21 cellular contexts compared by ENCODE assay signal in the genomic region with DNA sequence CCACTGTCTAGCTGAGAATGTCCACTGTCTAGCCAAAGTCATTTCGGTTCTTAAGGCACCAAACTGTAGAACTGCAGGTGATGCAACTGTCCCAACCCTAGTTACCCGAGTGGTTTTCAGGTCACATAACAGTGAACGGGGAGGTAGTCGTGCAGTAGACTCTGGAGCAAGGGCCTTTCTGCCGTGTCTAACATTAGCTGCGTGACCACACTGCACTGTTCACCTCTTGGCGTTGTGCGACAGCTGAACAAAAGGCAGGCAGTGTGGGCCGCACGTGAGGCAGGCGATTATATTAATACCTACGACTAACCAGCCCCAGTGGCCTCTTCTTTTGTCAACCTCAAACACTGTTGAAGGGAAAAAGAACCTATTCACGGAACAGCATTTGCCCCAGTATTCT. TPM values are rescaled to one million over a fixed set of nuclear protein-coding genes. Genes with fewer than 3 reads are reported as not detected.
DNase-seq lines count a peak whose midpoint lies in the region; TF ChIP-seq lines count a peak whose summit lies in the region.
"Had no signal": no experiment of that assay in that cellular context is flagged by ENCODE, and none has a peak within 500 bp of the region (broad histone marks: within the 10 kb centered on the region; RNA-seq: fewer than 3 reads in every experiment).

No MANE protein-coding gene starts in this region.

- DNase-seq in NCI-H82 (lab: John Stamatoyannopoulos, UW): peak; percentile 44
- DNase-seq in NCI-H82 treated with DMSO at 0.1 percent for 48 hours (lab: John Stamatoyannopoulos, UW; ENCODE audit: unreplicated experiment): no peak
- DNase-seq in glutamatergic neuron: peak; percentile 39
- DNase-seq in nephron progenitor cell: peak; percentile 15
- DNase-seq in type B pancreatic cell (ENCODE audit: extremely low spot score, unreplicated experiment): no peak
- no peak for DNase-seq in inferior parietal cortex (ENCODE audit: extremely low spot score)
- DNase-seq in activated CD8-positive, alpha-beta memory T cell treated with anti-CD3 and anti-CD28 coated beads, Interleukin-2, amount 50 U/mL, for 4 hours: no peak
- DNase-seq in activated naive CD4-positive, alpha-beta T cell treated with anti-CD3 and anti-CD28 coated beads, Interleukin-2, amount 10 ng/mL, durations not matched to agents 7 days and 5 days: no peak
- DNase-seq: activated CD4-positive, alpha-beta T cell treated with anti-CD3 and anti-CD28 coated beads, Interleukin-2, amount 50 U/mL, for 48 hours; activated naive CD4-positive, alpha-beta T cell treated with anti-CD3 and anti-CD28 coated beads for 36 hours; dermis blood vessel endothelial cell; Kasumi-1; kidney; NCI-H1417; NCI-H2171; SHP77; stimulated activated CD4-positive, alpha-beta T cell treated with anti-CD3 and anti-CD28 coated beads, Interleukin-4, amount 100 ng/mL, for 24 hours had no signal

- peak overlapping the region; percentile 95 for H3K4me3 Mint-ChIP-seq in glutamatergic neuron (ENCODE audit: unreplicated experiment)
- peak overlapping the region; percentile 92 for H3K4me3 Mint-ChIP-seq in nephron progenitor cell
- H3K4me3 Mint-ChIP-seq in type B pancreatic cell: peak overlapping the region; percentile 93
- no peak overlapping the region for H3K4me3 Mint-ChIP-seq in activated naive CD4-positive, alpha-beta T cell treated with anti-CD3 and anti-CD28 coated beads, Interleukin-2, amount 10 ng/mL, durations not matched to agents 7 days and 5 days
- H3K4me3 Mint-ChIP-seq: T-helper 1 cell treated with Interleukin-12 subunit alpha and Interleukin-12 subunit beta and Interleukin-4 antibody, amounts not matched to agents 30 μg/mL and 1 μg/mL, for 36 hours had no signal

- peaks cover 19% of the 10 kb centered on the region for H3K9me3 Mint-ChIP-seq in glutamatergic neuron (ENCODE audit: unreplicated experiment)
- H3K9me3 Mint-ChIP-seq in nephron progenitor cell: peaks cover 3% of the 10 kb centered on the region
- no peaks in the 10 kb centered on the region for H3K9me3 Mint-ChIP-seq in type B pancreatic cell
- no peaks in the 10 kb centered on the region for H3K9me3 Mint-ChIP-seq in activated naive CD4-positive, alpha-beta T cell treated with anti-CD3 and anti-CD28 coated beads, Interleukin-2, amount 10 ng/mL, durations not matched to agents 7 days and 5 days
- H3K9me3 Mint-ChIP-seq: activated naive CD4-positive, alpha-beta T cell treated with anti-CD3 and anti-CD28 coated beads for 36 hours; memory B cell; T-helper 1 cell treated with Interleukin-12 subunit alpha and Interleukin-12 subunit beta and Interleukin-4 antibody, amounts not matched to agents 30 μg/mL and 1 μg/mL, for 36 hours had no signal

- H3K36me3 Mint-ChIP-seq in glutamatergic neuron (ENCODE audit: unreplicated experiment): peaks cover 10% of the 10 kb centered on the region
- peaks cover 15% of the 10 kb centered on the region for H3K36me3 Mint-ChIP-seq in nephron progenitor cell (ENCODE audit: low read depth)
- H3K36me3 Mint-ChIP-seq in type B pancreatic cell: peaks cover 11% of the 10 kb centered on the region
- peaks cover 2% of the 10 kb centered on the region for H3K36me3 Mint-ChIP-seq in activated naive CD4-positive, alpha-beta T cell treated with anti-CD3 and anti-CD28 coated beads, Interleukin-2, amount 10 ng/mL, durations not matched to agents 7 days and 5 days
- H3K36me3 Mint-ChIP-seq: memory B cell had no signal

- no peak for TF ChIP-seq CTCF in glutamatergic neuron (IDR thresholded peaks at IDR 0.05; ENCODE audit: partially characterized antibody, unreplicated experiment)
- TF ChIP-seq CTCF in nephron progenitor cell (IDR thresholded peaks at IDR 0.05): no peak
- no peak for TF ChIP-seq CTCF in type B pancreatic cell (conservative IDR thresholded peaks at IDR 0.05)

- CTCF ChIA-PET in activated naive CD4-positive, alpha-beta T cell treated with anti-CD3 and anti-CD28 coated beads, Interleukin-2, amount 10 ng/mL, durations not matched to agents 7 days and 5 days (lab: Charles Lee): no interaction called here

- H3K4me1 Mint-ChIP-seq in glutamatergic neuron (ENCODE audit: low read depth, unreplicated experiment) (peaks cover 44% of the 10 kb centered on the region), nephron progenitor cell (peaks cover 36% of the 10 kb centered on the region), type B pancreatic cell (ENCODE audit: unreplicated experiment) (peaks cover 33% of the 10 kb centered on the region)
- H3K4me1 Mint-ChIP-seq in activated naive CD4-positive, alpha-beta T cell treated with anti-CD3 and anti-CD28 coated beads, Interleukin-2, amount 10 ng/mL, durations not matched to agents 7 days and 5 days: peaks cover 26% of the 10 kb centered on the region

- H3K27ac Mint-ChIP-seq in glutamatergic neuron (ENCODE audit: unreplicated experiment) (peak overlapping the region; percentile 94), nephron progenitor cell (no peak overlapping the region), type B pancreatic cell (peak overlapping the region; percentile 84)
- no peak overlapping the region for H3K27ac Mint-ChIP-seq in activated naive CD4-positive, alpha-beta T cell treated with anti-CD3 and anti-CD28 coated beads, Interleukin-2, amount 10 ng/mL, durations not matched to agents 7 days and 5 days
- H3K27ac Mint-ChIP-seq: activated naive CD4-positive, alpha-beta T cell treated with anti-CD3 and anti-CD28 coated beads for 36 hours; B cell; memory B cell; T-helper 1 cell treated with Interleukin-12 subunit alpha and Interleukin-12 subunit beta and Interleukin-4 antibody, amounts not matched to agents 30 μg/mL and 1 μg/mL, for 36 hours had no signal

- H3K27me3 Mint-ChIP-seq in glutamatergic neuron (ENCODE audit: unreplicated experiment) (peaks cover 16% of the 10 kb centered on the region), nephron progenitor cell (ENCODE audit: low read depth, poor library complexity) (peaks cover 14% of the 10 kb centered on the region), type B pancreatic cell (peaks cover 21% of the 10 kb centered on the region)
- H3K27me3 Mint-ChIP-seq in activated naive CD4-positive, alpha-beta T cell treated with anti-CD3 and anti-CD28 coated beads, Interleukin-2, amount 10 ng/mL, durations not matched to agents 7 days and 5 days: peaks cover 48% of the 10 kb centered on the region
- H3K27me3 Mint-ChIP-seq: memory B cell had no signal

RNA-seq across cellular contexts. Expression of a gene that starts 2.8 kb away (rescaled TPM):
- 127 TPM for total RNA-seq in glutamatergic neuron (ENCODE audit: unreplicated experiment)
- total RNA-seq in type B pancreatic cell (ENCODE audit: low replicate concordance): 30.7 and 85.2 TPM in 2 replicates
- total RNA-seq: dermis blood vessel endothelial cell, OCI-LY7 had no signal

Comparison
In these comparisons a context has a peak if more than half of its experiments do, and no peak if none do; other contexts are left out.
1. DNase-seq: peak in NCI-H82 (single experiment), glutamatergic neuron (single experiment) and nephron progenitor cell (single experiment); none in NCI-H82 treated with DMSO at 0.1 percent for 48 hours (single experiment), type B pancreatic cell (single experiment), inferior parietal cortex (single experiment), activated CD8-positive, alpha-beta memory T cell treated with anti-CD3 and anti-CD28 coated beads, Interleukin-2, amount 50 U/mL, for 4 hours (single experiment) and activated naive CD4-positive, alpha-beta T cell treated with anti-CD3 and anti-CD28 coated beads, Interleukin-2, amount 10 ng/mL, durations not matched to agents 7 days and 5 days (single experiment).
2. H3K27ac Mint-ChIP-seq: peak in glutamatergic neuron (single experiment) and type B pancreatic cell (single experiment); none in nephron progenitor cell (single experiment) and activated naive CD4-positive, alpha-beta T cell treated with anti-CD3 and anti-CD28 coated beads, Interleukin-2, amount 10 ng/mL, durations not matched to agents 7 days and 5 days (single experiment).